ENCODE assay signal across 17 cellular contexts in the genomic region with DNA sequence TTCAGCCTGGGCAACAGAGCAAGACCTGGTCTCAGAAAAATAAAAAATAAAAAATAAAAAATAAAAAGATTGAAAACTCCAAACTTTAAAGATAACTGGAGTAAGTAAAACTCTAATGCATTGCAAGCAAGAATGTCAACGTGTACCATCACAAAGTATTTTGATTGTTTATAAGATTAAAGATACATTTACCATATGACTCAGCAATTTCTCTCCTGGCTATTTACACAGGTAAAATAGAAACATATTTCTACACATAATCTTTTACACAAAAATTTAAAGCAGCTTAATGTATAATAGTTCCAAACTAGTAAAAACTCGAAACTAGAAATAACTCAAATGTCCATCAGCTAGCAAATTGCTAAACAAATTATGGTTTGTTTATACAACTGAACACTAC.
DNase-seq lines count a peak whose midpoint lies in the region; ATAC-seq, FAIRE-seq and TF ChIP-seq lines count a peak whose summit lies in the region.
"Had no signal": no experiment of that assay in that cellular context is flagged by ENCODE, and none has a peak within 500 bp of the region (broad histone marks: within the 10 kb centered on the region; RNA-seq: fewer than 3 reads in every experiment).

No MANE protein-coding gene starts in this region.

- H3K4me2 ChIP-seq in HepG2 (ENCODE audit: low read depth, low read length): no peak overlapping the region
- 0 out of 2 replicates have a peak overlapping the region, but pooled peaks have one; percentile 10 for H3K4me2 ChIP-seq in PC-3 (ENCODE audit: low read length)

- H3K4me3 ChIP-seq in HepG2 (replicated peaks in 1 of 3; ENCODE audit: insufficient read depth in 1 of 3, low read depth in 2 of 3, low read length in 3 of 3) (no peak overlapping the region), right lobe of liver (no peak overlapping the region), PC-3 (ENCODE audit: low read length) (no peak overlapping the region), H7 (ENCODE audit: insufficient read depth, low read depth, low read length) (no peak overlapping the region), uterus (no peak overlapping the region)
- H3K4me3 ChIP-seq: HAP-1 had no signal

- no peaks in the 10 kb centered on the region for H3K27me3 ChIP-seq in HepG2 (ENCODE audit: control insufficient read depth in 1 of 2, insufficient read depth in 2 of 2, low read length in 2 of 2)
- H3K27me3 ChIP-seq in right lobe of liver: no peaks in the 10 kb centered on the region
- H3K27me3 ChIP-seq in PC-3 (ENCODE audit: low read length): no peaks in the 10 kb centered on the region
- H3K27me3 ChIP-seq in H7 (ENCODE audit: control insufficient read depth, insufficient read depth, low read length): no peaks in the 10 kb centered on the region
- no peaks in the 10 kb centered on the region for H3K27me3 ChIP-seq in uterus

- H3K9me3 ChIP-seq in HepG2 (ENCODE audit: low read length) (no peaks in the 10 kb centered on the region), right lobe of liver (no peaks in the 10 kb centered on the region), PC-3 (ENCODE audit: low read length) (no peaks in the 10 kb centered on the region), uterus (no peaks in the 10 kb centered on the region)
- H3K9me3 ChIP-seq: Caco-2, HAP-1 had no signal

- in situ Hi-C loops in HepG2 (cut with HindIII; ENCODE audit: extremely low pct_ligation_motif_present, low pct_unique_long_range_greater_than_20kb): no loop called here

- CTCF ChIA-PET in HepG2 (lab: Yijun Ruan, JAX; ENCODE audit: low intra/inter-chr PET ratio, low total read pairs) (no interaction called here), PC-3 (lab: Charles Lee) (no interaction called here)

- no peak for FAIRE-seq in HepG2 (lab: Jason Lieb, UNC)
- peak; percentile 64 for FAIRE-seq in islet of Langerhans (lab: Jason Lieb, UNC)
- FAIRE-seq: A204.1, D721Med had no signal

- H3K9ac ChIP-seq in HepG2 (ENCODE audit: insufficient read depth, low read depth, low read length): no peak overlapping the region
- no peak overlapping the region for H3K9ac ChIP-seq in PC-3 (ENCODE audit: low read length)

- TF ChIP-seq RAD21 in HepG2 (CRISPR knock-in tag; IDR thresholded peaks at IDR 0.05): no peak

- DNase-seq in HepG2 (ENCODE audit: low spot score) (no peak), right lobe of liver (no peak), PC-3 (peak; percentile 43), H7 (no peak), uterus (no peak)
- DNase-seq: AML-193; Caco-2; CD4-positive, alpha-beta T cell; DMS79 treated with DMSO at 0.1 percent for 48 hours; GF-D8; GOT3; KBM-7 had no signal

- H3K9me2 ChIP-seq in PC-3 (replicated peaks; ENCODE audit: low read length): no peaks in the 10 kb centered on the region

- intact Hi-C loops in HepG2 (cut with micrococcal nuclease; ENCODE audit: unreplicated experiment) (no loop called here), right lobe of liver (cut with DNase I) (no loop called here), PC-3 (cut with micrococcal nuclease) (no loop called here), uterus (cut with DNase I; ENCODE audit: low total_unique reads) (no loop called here)

- ATAC-seq in HepG2: no peak
- no peak for ATAC-seq in right lobe of liver
- peak; percentile 74 for ATAC-seq in PC-3

- H3K36me3 ChIP-seq in HepG2 (replicated peaks in 1 of 2; ENCODE audit: control insufficient read depth in 1 of 2, insufficient read depth in 2 of 2, low read length in 2 of 2): no peaks in the 10 kb centered on the region
- no peaks in the 10 kb centered on the region for H3K36me3 ChIP-seq in right lobe of liver
- no peaks in the 10 kb centered on the region for H3K36me3 ChIP-seq in PC-3 (ENCODE audit: low read depth, low read length)
- no peaks in the 10 kb centered on the region for H3K36me3 ChIP-seq in H7 (replicated peaks; ENCODE audit: control insufficient read depth, insufficient read depth, low read length)
- peaks cover 0 to 2% of the 10 kb centered on the region in 2 donors for H3K36me3 ChIP-seq in uterus
- H3K36me3 ChIP-seq: HAP-1 had no signal

- H3F3A ChIP-seq in PC-3 (ENCODE audit: low read length, unreplicated experiment): no peaks in the 10 kb centered on the region

- H3K79me2 ChIP-seq in HepG2 (ENCODE audit: insufficient read depth, low read length): no peaks in the 10 kb centered on the region
- no peaks in the 10 kb centered on the region for H3K79me2 ChIP-seq in PC-3 (ENCODE audit: low read length)

- TF ChIP-seq POLR2A in HepG2 (IDR thresholded peaks at IDR 0.05; ENCODE audit: insufficient read depth in 1 of 2, low read depth in 2 of 2, low read length in 2 of 2): no peak
- TF ChIP-seq POLR2A in right lobe of liver (IDR thresholded peaks at IDR 0.05): no peak
- no peak for TF ChIP-seq POLR2A in uterus (IDR thresholded peaks at IDR 0.05)

- BruUV-seq in HepG2 (replicated peaks; lab: Mats Ljungman, UMichigan) (no TSS peak), PC-3 (replicated peaks; lab: Mats Ljungman, UMichigan) (no TSS peak)

- TF ChIP-seq CTCF in HepG2 (CRISPR knock-in tag; IDR thresholded peaks at IDR 0.05) (no peak), right lobe of liver (IDR thresholded peaks at IDR 0.05) (no peak), PC-3 (conservative IDR thresholded peaks at IDR 0.05; ENCODE audit: low read depth, low read length) (no peak), uterus (IDR thresholded peaks at IDR 0.05) (no peak)

- TF ChIP-seq EP300 in HepG2 (IDR thresholded peaks at IDR 0.05; ENCODE audit: low read depth in 2 of 2, low read length in 2 of 2) (no peak), HepG2 (CRISPR knock-in tag; IDR thresholded peaks at IDR 0.05; ENCODE audit: borderline replicate concordance) (no peak)

- H2AFZ ChIP-seq in HepG2 (ENCODE audit: low read length): no peak overlapping the region
- H2AFZ ChIP-seq in PC-3 (ENCODE audit: low read length): no peak overlapping the region

- H4K20me1 ChIP-seq in HepG2 (ENCODE audit: insufficient read depth, low read length) (no peaks in the 10 kb centered on the region), PC-3 (ENCODE audit: low read length) (no peaks in the 10 kb centered on the region)

- H3K4me1 ChIP-seq in HepG2 (ENCODE audit: insufficient read depth, low read length) (no peaks in the 10 kb centered on the region), right lobe of liver (no peaks in the 10 kb centered on the region), PC-3 (ENCODE audit: insufficient read depth, low read length) (peaks cover 14% of the 10 kb centered on the region; the same call in 1 of the 2 replicates), uterus (no peaks in the 10 kb centered on the region)
- H3K4me1 ChIP-seq: HAP-1 had no signal

- POLR2A ChIA-PET in HepG2 (lab: Yijun Ruan, JAX) (no interaction called here), PC-3 (lab: Charles Lee; ENCODE audit: unreplicated experiment) (no interaction called here)

- 0% methylated on average over 2 of the region's 2 CpGs for WGBS in HepG2 (ENCODE audit: low lambda C conversion rate)
- WGBS in right lobe of liver (ENCODE audit: insufficient coverage, low coverage, low lambda C conversion rate, missing lambda C conversion rate): 42% methylated on average over 2 of the region's 2 CpGs

- H3K27ac ChIP-seq in HepG2 (ENCODE audit: extremely low read length, insufficient read depth, low read length): no peak overlapping the region
- H3K27ac ChIP-seq in right lobe of liver: no peak overlapping the region
- H3K27ac ChIP-seq in PC-3 (ENCODE audit: low read length): 0 out of 2 replicates have a peak overlapping the region, but pooled peaks have one; percentile 14
- no peak overlapping the region for H3K27ac ChIP-seq in uterus
- H3K27ac ChIP-seq: C4-2B had no signal

TF ChIP-seq in HepG2, 621 proteins besides CTCF, POLR2A, EP300 and RAD21 (continues in another document):
- TF ChIP-seq ZNF235 (CRISPR knock-in tag; IDR thresholded peaks at IDR 0.05; ENCODE audit: borderline replicate concordance) (no peak), GABPB1 (CRISPR knock-in tag; IDR thresholded peaks at IDR 0.05) (no peak), ATM (IDR thresholded peaks at IDR 0.05; ENCODE audit: borderline replicate concordance) (no peak), ZNF34 (CRISPR knock-in tag; IDR thresholded peaks at IDR 0.05; ENCODE audit: borderline replicate concordance) (no peak), STAG1 (CRISPR knock-in tag; IDR thresholded peaks at IDR 0.05) (no peak), PCBP1 (IDR thresholded peaks at IDR 0.05; ENCODE audit: borderline replicate concordance, low read depth, low read length) (no peak)
- TF ChIP-seq, protein P1, sequence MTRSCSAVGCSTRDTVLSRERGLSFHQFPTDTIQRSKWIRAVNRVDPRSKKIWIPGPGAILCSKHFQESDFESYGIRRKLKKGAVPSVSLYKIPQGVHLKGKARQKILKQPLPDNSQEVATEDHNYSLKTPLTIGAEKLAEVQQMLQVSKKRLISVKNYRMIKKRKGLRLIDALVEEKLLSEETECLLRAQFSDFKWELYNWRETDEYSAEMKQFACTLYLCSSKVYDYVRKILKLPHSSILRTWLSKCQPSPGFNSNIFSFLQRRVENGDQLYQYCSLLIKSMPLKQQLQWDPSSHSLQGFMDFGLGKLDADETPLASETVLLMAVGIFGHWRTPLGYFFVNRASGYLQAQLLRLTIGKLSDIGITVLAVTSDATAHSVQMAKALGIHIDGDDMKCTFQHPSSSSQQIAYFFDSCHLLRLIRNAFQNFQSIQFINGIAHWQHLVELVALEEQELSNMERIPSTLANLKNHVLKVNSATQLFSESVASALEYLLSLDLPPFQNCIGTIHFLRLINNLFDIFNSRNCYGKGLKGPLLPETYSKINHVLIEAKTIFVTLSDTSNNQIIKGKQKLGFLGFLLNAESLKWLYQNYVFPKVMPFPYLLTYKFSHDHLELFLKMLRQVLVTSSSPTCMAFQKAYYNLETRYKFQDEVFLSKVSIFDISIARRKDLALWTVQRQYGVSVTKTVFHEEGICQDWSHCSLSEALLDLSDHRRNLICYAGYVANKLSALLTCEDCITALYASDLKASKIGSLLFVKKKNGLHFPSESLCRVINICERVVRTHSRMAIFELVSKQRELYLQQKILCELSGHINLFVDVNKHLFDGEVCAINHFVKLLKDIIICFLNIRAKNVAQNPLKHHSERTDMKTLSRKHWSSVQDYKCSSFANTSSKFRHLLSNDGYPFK (CRISPR knock-in tag; IDR thresholded peaks at IDR 0.05; ENCODE audit: borderline replicate concordance): no peak
- TF ChIP-seq, protein P2, sequence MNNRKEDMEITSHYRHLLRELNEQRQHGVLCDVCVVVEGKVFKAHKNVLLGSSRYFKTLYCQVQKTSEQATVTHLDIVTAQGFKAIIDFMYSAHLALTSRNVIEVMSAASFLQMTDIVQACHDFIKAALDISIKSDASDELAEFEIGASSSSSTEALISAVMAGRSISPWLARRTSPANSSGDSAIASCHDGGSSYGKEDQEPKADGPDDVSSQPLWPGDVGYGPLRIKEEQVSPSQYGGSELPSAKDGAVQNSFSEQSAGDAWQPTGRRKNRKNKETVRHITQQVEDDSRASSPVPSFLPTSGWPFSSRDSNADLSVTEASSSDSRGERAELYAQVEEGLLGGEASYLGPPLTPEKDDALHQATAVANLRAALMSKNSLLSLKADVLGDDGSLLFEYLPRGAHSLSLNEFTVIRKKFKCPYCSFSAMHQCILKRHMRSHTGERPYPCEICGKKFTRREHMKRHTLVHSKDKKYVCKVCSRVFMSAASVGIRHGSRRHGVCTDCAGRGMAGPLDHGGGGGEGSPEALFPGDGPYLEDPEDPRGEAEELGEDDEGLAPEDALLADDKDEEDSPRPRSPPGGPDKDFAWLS (CRISPR knock-in tag; IDR thresholded peaks at IDR 0.05; ENCODE audit: borderline replicate concordance): no peak
